Comparison of ENCODE assay signal across 13 cellular contexts in the genomic region with DNA sequence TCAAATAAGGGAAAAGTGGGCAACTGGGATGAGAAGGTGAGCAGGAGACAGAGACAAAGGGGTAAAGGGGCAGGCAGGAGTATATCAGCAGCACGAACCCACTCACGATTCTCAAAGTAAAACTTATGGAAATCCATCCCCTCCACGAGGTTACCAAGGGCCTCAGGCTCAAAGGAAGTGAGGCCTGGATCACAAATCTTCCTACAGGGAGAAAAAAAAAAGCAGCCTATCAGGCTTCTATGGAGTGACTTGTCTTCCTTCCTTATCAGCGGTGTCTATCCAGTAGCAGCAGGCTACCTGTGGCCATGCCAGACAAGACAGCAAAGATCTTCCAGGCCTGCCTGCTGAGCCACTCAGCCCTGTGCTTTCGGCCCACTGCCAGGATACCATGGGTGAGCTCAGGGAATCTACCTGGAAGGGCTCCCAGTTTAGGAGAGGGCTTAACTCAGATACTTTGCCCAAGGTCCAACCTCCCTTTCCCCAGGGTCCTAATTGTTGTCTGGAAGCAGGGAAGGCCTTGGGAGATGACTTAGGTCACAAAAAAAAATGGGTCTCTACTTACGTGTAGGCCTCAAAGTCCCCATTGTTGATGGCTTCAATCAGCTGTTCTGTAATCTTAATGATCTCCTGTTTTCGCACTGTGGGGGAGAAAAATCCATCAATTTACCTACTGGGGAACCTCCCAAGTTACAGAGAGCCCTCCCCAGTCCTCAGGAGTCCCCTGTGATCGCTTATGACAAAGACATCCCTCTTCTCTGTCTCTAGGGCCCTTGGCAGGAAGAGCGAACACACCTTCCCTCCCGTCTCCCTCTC. TPM values are rescaled to one million over a fixed set of nuclear protein-coding genes. Genes with fewer than 3 reads are reported as not detected.
DNase-seq lines count a peak whose midpoint lies in the region; ATAC-seq and TF ChIP-seq lines count a peak whose summit lies in the region.
"Had no signal": no experiment of that assay in that cellular context is flagged by ENCODE, and none has a peak within 500 bp of the region (broad histone marks: within the 10 kb centered on the region; RNA-seq: fewer than 3 reads in every experiment).

No MANE protein-coding gene starts in this region.

- H3K4me1 Mint-ChIP-seq in CD14-positive monocyte, result peaks cover 52% of the 10 kb centered on the region

- no peaks in the 10 kb centered on the region for H3K9me3 ChIP-seq in PC-9 (ENCODE audit: insufficient read depth, low read depth)
- no peaks in the 10 kb centered on the region for H3K9me3 ChIP-seq in esophagus squamous epithelium
- H3K9me3 ChIP-seq in osteoblast (ENCODE audit: low read depth, low read length), result no peaks in the 10 kb centered on the region
- H3K9me3 ChIP-seq: BLaER1 treated with 17β-estradiol and CSF1 and Interleukin-3, amounts not matched to agents 10 nM and 100 nM had no signal

- H3K4me3 ChIP-seq in PC-9 (no peak overlapping the region), esophagus squamous epithelium (no peak overlapping the region), osteoblast (ENCODE audit: insufficient read depth, low read length) (no peak overlapping the region)
- H3K4me3 ChIP-seq: BLaER1 treated with 17β-estradiol and CSF1 and Interleukin-3, amounts not matched to agents 10 nM and 100 nM had no signal

- DNase-seq in CD14-positive monocyte (ENCODE audit: low spot score), result no peak
- DNase-seq in PC-9, result no peak
- no peak for DNase-seq in esophagus squamous epithelium (lab: John Stamatoyannopoulos, UW)
- DNase-seq in osteoblast (ENCODE audit: insufficient read length, low spot score, missing footprints), result peak; percentile 58
- no peak for DNase-seq in NCI-H1417 treated with DMSO at 0.1 percent for 48 hours (lab: John Stamatoyannopoulos, UW)
- DNase-seq in dermis blood vessel endothelial cell, result no peak
- DNase-seq: activated CD8-positive, alpha-beta memory T cell treated with anti-CD3 and anti-CD28 coated beads, Interleukin-2, amount 50 U/mL, for 48 hours; NCI-H510A; SHP77 had no signal

- H3K27ac Mint-ChIP-seq in CD14-positive monocyte, result peak overlapping the region; percentile 75 to 92 (median 82)

- H3K27ac ChIP-seq in PC-9 (0 out of 2 replicates have a peak overlapping the region, but pooled peaks have one; percentile 10), esophagus squamous epithelium (peak overlapping the region; percentile 3 to 76 (median 52)), osteoblast (ENCODE audit: low read depth, low read length) (peak overlapping the region; percentile 74)

- no peaks in the 10 kb centered on the region for H3K9me2 ChIP-seq in PC-9 (ENCODE audit: insufficient read depth)

- POLR2A ChIA-PET in PC-9 (lab: Charles Lee; ENCODE audit: unreplicated experiment), result interaction anchor here (0.6 kb wide), 1 partner anchor 26 kb away, joined by 3 read pairs; no protein-coding TSS in a partner anchor

- TF ChIP-seq CTCF in CD14-positive monocyte (IDR thresholded peaks at IDR 0.05) (no peak), PC-9 (conservative IDR thresholded peaks at IDR 0.05) (no peak), esophagus squamous epithelium (IDR thresholded peaks at IDR 0.05) (no peak), osteoblast (IDR thresholded peaks at IDR 0.05; ENCODE audit: extremely low read depth, low read depth, low read length) (no peak)

- H3K27me3 ChIP-seq in PC-9 (ENCODE audit: insufficient read depth, low read depth) (no peaks in the 10 kb centered on the region), esophagus squamous epithelium (no peaks in the 10 kb centered on the region), osteoblast (ENCODE audit: insufficient read depth, low read length) (no peaks in the 10 kb centered on the region)
- H3K27me3 ChIP-seq: BLaER1 treated with 17β-estradiol and CSF1 and Interleukin-3, amounts not matched to agents 10 nM and 100 nM had no signal

- H3K4me2 ChIP-seq in PC-9, result no peak overlapping the region
- no peak overlapping the region for H3K4me2 ChIP-seq in osteoblast (ENCODE audit: insufficient read depth, low read length)

- BruUV-seq in PC-9 (replicated peaks; lab: Mats Ljungman, UMichigan), result no TSS peak

- peaks cover 42 to 60% of the 10 kb centered on the region in 2 donors for H3K36me3 Mint-ChIP-seq in CD14-positive monocyte

- H2AFZ ChIP-seq in PC-9 (no peak overlapping the region), osteoblast (ENCODE audit: low read length) (no peak overlapping the region)

- peaks cover 0 to 4% (median 0%) of the 10 kb centered on the region in 3 donors for H3K27me3 Mint-ChIP-seq in CD14-positive monocyte (ENCODE audit: low read depth in 3 of 3)

- no peak overlapping the region for H3K4me3 Mint-ChIP-seq in CD14-positive monocyte

- 70 to 73% methylated on average over 10 of the region's 10 CpGs for WGBS in esophagus squamous epithelium, 2 donors

- no peaks in the 10 kb centered on the region for H3K9me3 Mint-ChIP-seq in CD14-positive monocyte

- H3K4me1 ChIP-seq in PC-9 (replicated peaks; ENCODE audit: insufficient read depth) (0 out of 2 replicates have a peak, but pooled peaks cover 3% of the 10 kb centered on the region), esophagus squamous epithelium (peaks cover 19 to 93% (median 46%) of the 10 kb centered on the region in 3 donors), osteoblast (ENCODE audit: insufficient read depth, low read length) (peaks cover 30% of the 10 kb centered on the region)

- intact Hi-C loops in CD14-positive monocyte (cut with micrococcal nuclease), result no loop called here
- intact Hi-C loops in PC-9 (cut with micrococcal nuclease; ENCODE audit: unreplicated experiment), result no loop called here
- intact Hi-C loops in esophagus squamous epithelium (cut with DNase I), result no loop called here

- no peak for TF ChIP-seq POLR2A in esophagus squamous epithelium (IDR thresholded peaks at IDR 0.05)

- peaks cover 91% of the 10 kb centered on the region for H3F3A ChIP-seq in PC-9 (ENCODE audit: insufficient read depth, low read depth)

- H3K79me2 ChIP-seq in PC-9 (ENCODE audit: low read depth) (no peaks in the 10 kb centered on the region), osteoblast (ENCODE audit: insufficient read depth, low read length) (no peaks in the 10 kb centered on the region)

- no peak for ATAC-seq in GM19035 (IDR thresholded peaks at IDR 0.05; ENCODE audit: unreplicated experiment)
- ATAC-seq in activated CD4-positive, CD25-positive, alpha-beta regulatory T cell treated with anti-CD3 and anti-CD28 coated beads, Interleukin-2, amount 50 U/mL, for 24 hours, result no peak
- ATAC-seq: esophagus mucosa had no signal

- peaks cover 44% of the 10 kb centered on the region for H3K36me3 ChIP-seq in PC-9 (ENCODE audit: low read depth)
- peaks cover 0 to 78% (median 18%) of the 10 kb centered on the region in 3 donors for H3K36me3 ChIP-seq in esophagus squamous epithelium
- H3K36me3 ChIP-seq in osteoblast (ENCODE audit: insufficient read depth, low read length), result peaks cover 25% of the 10 kb centered on the region

- CTCF ChIA-PET in PC-9 (lab: Charles Lee), result no interaction called here

- H4K20me1 ChIP-seq in PC-9 (ENCODE audit: insufficient read depth), result peaks cover 35% of the 10 kb centered on the region
- no peaks in the 10 kb centered on the region for H4K20me1 ChIP-seq in osteoblast (ENCODE audit: insufficient read depth, low read length)

RNA-seq across cellular contexts. Expression of gene NDST2, which starts 5.7 kb away (rescaled TPM):
- 10 to 100 TPM; 22.7 to 25.6 TPM for polyA plus RNA-seq in CD14-positive monocyte
- total RNA-seq in PC-9 (2021) (20.4 and 22.8 TPM in 2 replicates), esophagus squamous epithelium (10 to 100 TPM; 20.6 to 30.3 (median 22.3) TPM), osteoblast (30.4 and 35.8 TPM in 2 replicates), dermis blood vessel endothelial cell (10.9 and 13.4 TPM in 2 replicates)

RNA-seq across cellular contexts. Expression of gene ZSWIM8, which starts 31.7 kb away (rescaled TPM):
- polyA plus RNA-seq in CD14-positive monocyte, result 10 to 100 TPM in 1 of 2 donors, 1 to 10 TPM in 1; 7.8 to 19.2 TPM
- 49.2 and 70.0 TPM in 2 replicates for total RNA-seq in PC-9 (2021)
- total RNA-seq in esophagus squamous epithelium, result 100 to 1,000 TPM in 1 of 4 donors, 10 to 100 TPM in 3; 33.3 to 116 (median 83.9) TPM
- 63.1 and 76.7 TPM in 2 replicates for total RNA-seq in osteoblast
- total RNA-seq in dermis blood vessel endothelial cell, result 66.4 and 71.8 TPM in 2 replicates

RNA-seq across cellular contexts. Expression of gene CHCHD1, which starts 35.3 kb away (rescaled TPM):
- 10 to 100 TPM; 72.3 to 85.0 TPM for polyA plus RNA-seq in CD14-positive monocyte
- 44.1 and 44.5 TPM in 2 replicates for total RNA-seq in PC-9 (2021)
- 10 to 100 TPM; 21.4 to 41.1 (median 32.8) TPM for total RNA-seq in esophagus squamous epithelium
- total RNA-seq in osteoblast, result 11.2 and 12.7 TPM in 2 replicates
- total RNA-seq in dermis blood vessel endothelial cell, result 18.2 and 19.4 TPM in 2 replicates

RNA-seq across cellular contexts. Expression of gene CAMK2G, which starts 57.2 kb away (rescaled TPM):
- polyA plus RNA-seq in CD14-positive monocyte, result 1 to 10 TPM; 1.7 to 3.0 TPM
- total RNA-seq in PC-9 (2021), result 125 and 147 TPM in 2 replicates
- 10 to 100 TPM; 15.5 to 37.0 (median 28.6) TPM for total RNA-seq in esophagus squamous epithelium
- 22.4 and 28.3 TPM in 2 replicates for total RNA-seq in osteoblast
- 27.9 and 35.1 TPM in 2 replicates for total RNA-seq in dermis blood vessel endothelial cell

Comparison
In these comparisons a context has a peak if more than half of its experiments do, and no peak if none do; other contexts are left out.
1. H3K27ac ChIP-seq: peak in every context shown above with its lines; median percentile 74 in osteoblast; 52 in esophagus squamous epithelium; 10 in PC-9.